In the genomic region with DNA sequence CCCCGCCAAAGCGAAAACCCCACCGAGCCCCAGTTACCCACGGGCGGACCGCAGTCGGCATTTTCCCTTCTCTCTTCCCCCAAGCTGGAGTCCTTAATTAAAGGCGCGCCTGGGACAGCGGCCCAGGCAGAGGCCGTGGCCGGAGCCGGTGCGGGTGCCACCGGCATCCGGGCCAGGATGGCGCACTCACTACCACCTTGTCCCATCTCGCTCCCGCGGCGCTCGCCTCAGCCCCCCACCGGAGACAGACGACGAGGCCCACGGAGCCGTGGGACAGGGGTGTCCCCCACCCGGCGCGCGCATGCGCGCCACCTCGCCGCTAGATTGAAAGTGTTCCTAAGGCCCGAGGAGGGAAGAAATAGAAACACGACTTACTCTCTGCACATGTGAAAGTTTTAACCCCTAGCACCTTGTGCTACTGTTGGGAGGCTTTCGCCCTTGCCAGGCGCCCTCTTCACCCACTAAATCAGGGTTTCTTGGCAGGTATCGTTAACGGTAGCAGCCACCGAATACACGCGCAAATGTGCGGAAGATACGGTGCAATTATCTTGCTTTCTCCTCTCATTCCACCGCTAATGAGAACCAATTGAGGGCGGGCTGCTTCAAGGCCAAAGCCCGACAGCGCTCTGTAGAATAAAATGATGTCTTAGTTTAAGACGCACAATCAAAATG, we compare ENCODE assay signal across 7 cellular contexts.
A peak's percentile ranks its signal among the peaks of the same experiment; 100 is the strongest.
DNase-seq lines count a peak whose midpoint lies in the region; ATAC-seq and TF ChIP-seq lines count a peak whose summit lies in the region.

No MANE protein-coding gene starts in this region.

- peak overlapping the region; percentile 36 for H3K4me2 ChIP-seq in KMS-11

- TF ChIP-seq CTCF in KMS-11 (conservative IDR thresholded peaks at IDR 0.05; ENCODE audit: low read depth, low read length): no peak
- no peak for TF ChIP-seq CTCF in cardiac muscle cell (IDR thresholded peaks at IDR 0.05; ENCODE audit: low read depth, low read length)

- no peaks in the 10 kb centered on the region for H3K79me2 ChIP-seq in KMS-11 (ENCODE audit: insufficient read depth, low read depth)

- H3K4me1 ChIP-seq in KMS-11 (ENCODE audit: low read depth, poor library complexity, severe bottlenecking) (no peaks in the 10 kb centered on the region), cardiac muscle cell (ENCODE audit: low read depth) (peaks cover 34% of the 10 kb centered on the region)

- H3K9me3 ChIP-seq in cardiac muscle cell (ENCODE audit: low read depth): no peaks in the 10 kb centered on the region

- DNase-seq in activated effector memory CD4-positive, alpha-beta T cell treated with anti-CD3 and anti-CD28 coated beads, Interleukin-2, amount 50 U/mL, for 16 hours: peak; percentile 71
- peak; percentile 8 to 60 for DNase-seq in cardiac muscle cell (ENCODE audit: low read depth in 1 of 2, low spot score in 1 of 2)
- peak in 8 of 10 donors; percentile 18 to 78 (median 44) for DNase-seq in posterior cingulate gyrus
- no peak for DNase-seq in HCEC 1CT
- no peak for DNase-seq in DMS79 (lab: John Stamatoyannopoulos, UW)

- H3K9ac ChIP-seq in KMS-11: no peak overlapping the region

- no peaks in the 10 kb centered on the region for H3K36me3 ChIP-seq in KMS-11 (ENCODE audit: insufficient read depth)
- peaks cover 6% of the 10 kb centered on the region for H3K36me3 ChIP-seq in cardiac muscle cell

- intact Hi-C loops in posterior cingulate gyrus (cut with DNase I): loop anchor here (10.0 kb wide), 1 partner anchor 62 kb away; a partner anchor contains a TSS

- H4K20me1 ChIP-seq in KMS-11 (ENCODE audit: insufficient read depth): no peaks in the 10 kb centered on the region

- ATAC-seq in GM19395 (IDR thresholded peaks at IDR 0.05; ENCODE audit: unreplicated experiment): peak; percentile 54

- H3K27me3 ChIP-seq in KMS-11 (ENCODE audit: insufficient read depth, low read depth) (no peaks in the 10 kb centered on the region), cardiac muscle cell (no peaks in the 10 kb centered on the region)

- H3K4me3 ChIP-seq in KMS-11 (IDR thresholded peaks at IDR 0.05; ENCODE audit: insufficient read depth, low read depth, low read length) (no peak overlapping the region), cardiac muscle cell (peak overlapping the region; percentile 70)

- H2AFZ ChIP-seq in KMS-11 (ENCODE audit: low read depth): peak overlapping the region; percentile 59; the same call in 1 of the 2 replicates

- no peak overlapping the region for H3K27ac ChIP-seq in KMS-11
- peak overlapping the region; percentile 81 for H3K27ac ChIP-seq in cardiac muscle cell

Comparison
In these comparisons a context has a peak if more than half of its experiments do, and no peak if none do; other contexts are left out.
1. DNase-seq: peak in activated effector memory CD4-positive, alpha-beta T cell treated with anti-CD3 and anti-CD28 coated beads, Interleukin-2, amount 50 U/mL, for 16 hours (single experiment), cardiac muscle cell (2 of 2) and posterior cingulate gyrus (8 of 10); none in HCEC 1CT (single experiment) and DMS79 (single experiment).